In the genomic region with DNA sequence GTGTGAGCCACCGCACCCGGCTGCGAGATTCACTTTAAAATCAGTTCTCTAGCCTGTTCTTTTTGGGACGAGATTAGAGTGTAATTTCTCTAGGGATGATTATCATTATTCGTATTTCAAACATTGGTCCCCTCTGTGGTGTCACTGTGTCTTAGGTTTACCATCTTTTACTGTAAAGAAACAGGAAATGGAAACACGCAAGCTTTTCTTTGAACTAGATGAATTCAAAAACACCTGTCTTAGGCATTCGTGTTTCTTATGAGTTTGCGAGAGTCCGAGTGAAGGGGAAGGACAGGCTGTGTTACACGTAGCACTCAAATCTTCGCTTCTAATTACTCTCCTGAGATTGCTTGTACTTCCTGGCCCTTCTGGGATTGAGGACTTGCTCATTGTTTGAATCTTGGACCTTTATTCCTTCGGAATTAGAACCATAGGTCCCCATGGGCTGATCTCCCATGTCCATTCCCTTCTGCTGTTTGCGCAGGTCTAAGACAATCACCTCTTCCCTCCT, we compare ENCODE assay signal across 21 cellular contexts.
"Had no signal": no experiment of that assay in that cellular context is flagged by ENCODE, and none has a peak within 500 bp of the region (broad histone marks: within the 10 kb centered on the region; RNA-seq: fewer than 3 reads in every experiment).

No MANE protein-coding gene starts in this region.

- H3K27me3 ChIP-seq: dorsolateral prefrontal cortex, upper lobe of left lung had no signal

- H3K9me3 ChIP-seq: lower lobe of right lung, mucosa of descending colon, upper lobe of left lung had no signal

- H3K27ac ChIP-seq: dorsolateral prefrontal cortex, lower lobe of right lung, upper lobe of left lung, WERI-Rb-1 had no signal

- H3K4me3 ChIP-seq: dorsolateral prefrontal cortex, lower lobe of right lung, mucosa of descending colon, upper lobe of left lung had no signal

- DNase-seq: activated CD4-positive, alpha-beta memory T cell treated with anti-CD3 and anti-CD28 coated beads for 36 hours; activated CD4-positive, alpha-beta T cell treated with anti-CD3 and anti-CD28 coated beads for 1 hour; activated gamma-delta T cell; activated naive CD8-positive, alpha-beta T cell treated with anti-CD3 and anti-CD28 coated beads for 36 hours; activated T-cell treated with anti-CD3 and anti-CD28 coated beads, Interleukin-2, amount 50 U/mL, for 72 hours; central memory CD4-positive, alpha-beta T cell; dorsolateral prefrontal cortex; effector memory CD8-positive, alpha-beta T cell; islet precursor cell; left colon; lower lobe of right lung; mesendoderm; mucosa of descending colon; stimulated activated CD4-positive, alpha-beta T cell treated with anti-CD3 and anti-CD28 coated beads, Interleukin-4, amount 100 ng/mL, for 24 hours; stimulated activated naive CD4-positive, alpha-beta T cell treated with Interleukin-2 at 50 U/mL for 16 hours; upper lobe of left lung; WERI-Rb-1 had no signal

- H3K27ac Mint-ChIP-seq: activated CD4-positive, alpha-beta memory T cell treated with anti-CD3 and anti-CD28 coated beads for 36 hours; activated naive CD8-positive, alpha-beta T cell treated with anti-CD3 and anti-CD28 coated beads for 36 hours; effector memory CD8-positive, alpha-beta T cell; progenitor cell of endocrine pancreas had no signal

- H3K9me3 Mint-ChIP-seq: activated CD4-positive, alpha-beta memory T cell treated with anti-CD3 and anti-CD28 coated beads for 36 hours; activated naive CD8-positive, alpha-beta T cell treated with anti-CD3 and anti-CD28 coated beads for 36 hours; activated T-cell treated with anti-CD3 and anti-CD28 coated beads, Interleukin-2, amount 50 U/mL, for 72 hours; effector memory CD8-positive, alpha-beta T cell; neural crest cell had no signal

- ATAC-seq: activated T-cell treated with anti-CD3 and anti-CD28 coated beads, Interleukin-2, amount 50 U/mL, for 72 hours; effector memory CD8-positive, alpha-beta T cell; esophagus mucosa; left colon; lower lobe of right lung; mucosa of descending colon; SK-N-SH treated with all-trans-retinoic acid at 6 μM for 48 hours had no signal

- H3K27me3 Mint-ChIP-seq: activated CD4-positive, alpha-beta memory T cell treated with anti-CD3 and anti-CD28 coated beads for 36 hours; activated naive CD8-positive, alpha-beta T cell treated with anti-CD3 and anti-CD28 coated beads for 36 hours; effector memory CD8-positive, alpha-beta T cell; progenitor cell of endocrine pancreas had no signal

- H3K36me3 ChIP-seq: lower lobe of right lung, upper lobe of left lung, WERI-Rb-1 had no signal

- H3K4me3 Mint-ChIP-seq: activated CD4-positive, alpha-beta memory T cell treated with anti-CD3 and anti-CD28 coated beads for 36 hours; activated naive CD8-positive, alpha-beta T cell treated with anti-CD3 and anti-CD28 coated beads for 36 hours; activated T-cell treated with anti-CD3 and anti-CD28 coated beads, Interleukin-2, amount 50 U/mL, for 72 hours; effector memory CD8-positive, alpha-beta T cell; neural crest cell had no signal
